ENCODE assay signal across 1 cellular context in the genomic region with DNA sequence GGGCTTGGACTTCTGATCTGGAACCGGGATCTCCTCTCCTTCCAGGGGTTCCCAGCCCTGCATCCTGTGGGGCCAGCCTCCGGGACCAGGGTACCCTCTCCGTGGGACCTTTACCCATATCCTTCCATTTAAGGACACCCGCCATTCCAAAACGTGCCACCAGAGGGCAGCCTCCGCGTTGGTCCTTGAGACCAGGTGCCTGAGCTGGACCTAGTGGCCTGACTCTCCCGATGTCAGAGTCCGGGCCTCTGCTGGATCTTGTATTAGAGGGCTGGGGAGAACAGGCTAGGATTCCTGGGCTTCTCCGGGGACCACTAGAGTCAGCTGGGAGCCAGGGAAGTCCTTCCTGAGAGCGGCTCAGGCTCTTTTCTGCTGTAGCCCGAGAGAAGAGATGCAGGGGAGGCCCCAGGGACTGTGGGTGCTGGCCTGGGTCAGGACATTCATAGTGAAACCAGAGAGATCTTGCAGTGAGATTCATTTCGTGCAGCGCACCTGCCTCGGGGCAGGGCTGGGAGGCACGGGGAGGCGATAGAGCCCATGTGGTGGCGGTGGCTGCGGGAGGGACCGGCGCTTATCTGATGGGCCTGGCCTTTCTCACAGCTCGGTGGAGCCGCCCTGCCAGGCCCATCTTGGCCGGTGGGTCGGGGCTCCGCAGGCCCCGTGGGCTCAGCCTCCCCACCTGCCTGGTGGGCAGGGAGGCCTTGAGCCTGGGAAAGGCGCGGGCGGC.
TF ChIP-seq lines count a peak whose summit lies in the region.

No MANE protein-coding gene starts in this region.

TF ChIP-seq in K562, 482 proteins besides CTCF, POLR2A, EP300 and RAD21 (continued from another document):
- TF ChIP-seq, protein P1, sequence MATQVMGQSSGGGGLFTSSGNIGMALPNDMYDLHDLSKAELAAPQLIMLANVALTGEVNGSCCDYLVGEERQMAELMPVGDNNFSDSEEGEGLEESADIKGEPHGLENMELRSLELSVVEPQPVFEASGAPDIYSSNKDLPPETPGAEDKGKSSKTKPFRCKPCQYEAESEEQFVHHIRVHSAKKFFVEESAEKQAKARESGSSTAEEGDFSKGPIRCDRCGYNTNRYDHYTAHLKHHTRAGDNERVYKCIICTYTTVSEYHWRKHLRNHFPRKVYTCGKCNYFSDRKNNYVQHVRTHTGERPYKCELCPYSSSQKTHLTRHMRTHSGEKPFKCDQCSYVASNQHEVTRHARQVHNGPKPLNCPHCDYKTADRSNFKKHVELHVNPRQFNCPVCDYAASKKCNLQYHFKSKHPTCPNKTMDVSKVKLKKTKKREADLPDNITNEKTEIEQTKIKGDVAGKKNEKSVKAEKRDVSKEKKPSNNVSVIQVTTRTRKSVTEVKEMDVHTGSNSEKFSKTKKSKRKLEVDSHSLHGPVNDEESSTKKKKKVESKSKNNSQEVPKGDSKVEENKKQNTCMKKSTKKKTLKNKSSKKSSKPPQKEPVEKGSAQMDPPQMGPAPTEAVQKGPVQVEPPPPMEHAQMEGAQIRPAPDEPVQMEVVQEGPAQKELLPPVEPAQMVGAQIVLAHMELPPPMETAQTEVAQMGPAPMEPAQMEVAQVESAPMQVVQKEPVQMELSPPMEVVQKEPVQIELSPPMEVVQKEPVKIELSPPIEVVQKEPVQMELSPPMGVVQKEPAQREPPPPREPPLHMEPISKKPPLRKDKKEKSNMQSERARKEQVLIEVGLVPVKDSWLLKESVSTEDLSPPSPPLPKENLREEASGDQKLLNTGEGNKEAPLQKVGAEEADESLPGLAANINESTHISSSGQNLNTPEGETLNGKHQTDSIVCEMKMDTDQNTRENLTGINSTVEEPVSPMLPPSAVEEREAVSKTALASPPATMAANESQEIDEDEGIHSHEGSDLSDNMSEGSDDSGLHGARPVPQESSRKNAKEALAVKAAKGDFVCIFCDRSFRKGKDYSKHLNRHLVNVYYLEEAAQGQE (CRISPR knock-in tag; IDR thresholded peaks at IDR 0.05; ENCODE audit: low read depth) = 0 out of 2 replicates have a peak, but pooled peaks have one; percentile 31
- TF ChIP-seq L3MBTL2 (IDR thresholded peaks at IDR 0.05) = 0 out of 2 replicates have a peak, but pooled peaks have one; percentile 19
- TF ChIP-seq, protein P2, sequence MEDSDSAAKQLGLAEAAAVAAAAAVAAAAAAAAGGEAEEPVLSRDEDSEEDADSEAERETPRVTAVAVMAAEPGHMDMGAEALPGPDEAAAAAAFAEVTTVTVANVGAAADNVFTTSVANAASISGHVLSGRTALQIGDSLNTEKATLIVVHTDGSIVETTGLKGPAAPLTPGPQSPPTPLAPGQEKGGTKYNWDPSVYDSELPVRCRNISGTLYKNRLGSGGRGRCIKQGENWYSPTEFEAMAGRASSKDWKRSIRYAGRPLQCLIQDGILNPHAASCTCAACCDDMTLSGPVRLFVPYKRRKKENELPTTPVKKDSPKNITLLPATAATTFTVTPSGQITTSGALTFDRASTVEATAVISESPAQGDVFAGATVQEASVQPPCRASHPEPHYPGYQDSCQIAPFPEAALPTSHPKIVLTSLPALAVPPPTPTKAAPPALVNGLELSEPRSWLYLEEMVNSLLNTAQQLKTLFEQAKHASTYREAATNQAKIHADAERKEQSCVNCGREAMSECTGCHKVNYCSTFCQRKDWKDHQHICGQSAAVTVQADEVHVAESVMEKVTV (CRISPR knock-in tag; IDR thresholded peaks at IDR 0.05) = peak; percentile 57
- TF ChIP-seq CC2D1A (IDR thresholded peaks at IDR 0.05) = 0 out of 2 replicates have a peak, but pooled peaks have one; percentile 22
- TF ChIP-seq, protein P3, sequence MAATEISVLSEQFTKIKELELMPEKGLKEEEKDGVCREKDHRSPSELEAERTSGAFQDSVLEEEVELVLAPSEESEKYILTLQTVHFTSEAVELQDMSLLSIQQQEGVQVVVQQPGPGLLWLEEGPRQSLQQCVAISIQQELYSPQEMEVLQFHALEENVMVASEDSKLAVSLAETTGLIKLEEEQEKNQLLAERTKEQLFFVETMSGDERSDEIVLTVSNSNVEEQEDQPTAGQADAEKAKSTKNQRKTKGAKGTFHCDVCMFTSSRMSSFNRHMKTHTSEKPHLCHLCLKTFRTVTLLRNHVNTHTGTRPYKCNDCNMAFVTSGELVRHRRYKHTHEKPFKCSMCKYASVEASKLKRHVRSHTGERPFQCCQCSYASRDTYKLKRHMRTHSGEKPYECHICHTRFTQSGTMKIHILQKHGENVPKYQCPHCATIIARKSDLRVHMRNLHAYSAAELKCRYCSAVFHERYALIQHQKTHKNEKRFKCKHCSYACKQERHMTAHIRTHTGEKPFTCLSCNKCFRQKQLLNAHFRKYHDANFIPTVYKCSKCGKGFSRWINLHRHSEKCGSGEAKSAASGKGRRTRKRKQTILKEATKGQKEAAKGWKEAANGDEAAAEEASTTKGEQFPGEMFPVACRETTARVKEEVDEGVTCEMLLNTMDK (IDR thresholded peaks at IDR 0.05; ENCODE audit: borderline replicate concordance, insufficient read depth, low read depth, low read length, poor library complexity, severe bottlenecking) = peak; percentile 13
- no peak for TF ChIP-seq BCL6 (CRISPR knock-in tag; IDR thresholded peaks at IDR 0.05)
- TF ChIP-seq, protein P4, sequence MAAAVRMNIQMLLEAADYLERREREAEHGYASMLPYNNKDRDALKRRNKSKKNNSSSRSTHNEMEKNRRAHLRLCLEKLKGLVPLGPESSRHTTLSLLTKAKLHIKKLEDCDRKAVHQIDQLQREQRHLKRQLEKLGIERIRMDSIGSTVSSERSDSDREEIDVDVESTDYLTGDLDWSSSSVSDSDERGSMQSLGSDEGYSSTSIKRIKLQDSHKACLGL (CRISPR knock-in tag; IDR thresholded peaks at IDR 0.05; ENCODE audit: borderline replicate concordance, poor library complexity, severe bottlenecking) = no peak
- TF ChIP-seq, protein P5, sequence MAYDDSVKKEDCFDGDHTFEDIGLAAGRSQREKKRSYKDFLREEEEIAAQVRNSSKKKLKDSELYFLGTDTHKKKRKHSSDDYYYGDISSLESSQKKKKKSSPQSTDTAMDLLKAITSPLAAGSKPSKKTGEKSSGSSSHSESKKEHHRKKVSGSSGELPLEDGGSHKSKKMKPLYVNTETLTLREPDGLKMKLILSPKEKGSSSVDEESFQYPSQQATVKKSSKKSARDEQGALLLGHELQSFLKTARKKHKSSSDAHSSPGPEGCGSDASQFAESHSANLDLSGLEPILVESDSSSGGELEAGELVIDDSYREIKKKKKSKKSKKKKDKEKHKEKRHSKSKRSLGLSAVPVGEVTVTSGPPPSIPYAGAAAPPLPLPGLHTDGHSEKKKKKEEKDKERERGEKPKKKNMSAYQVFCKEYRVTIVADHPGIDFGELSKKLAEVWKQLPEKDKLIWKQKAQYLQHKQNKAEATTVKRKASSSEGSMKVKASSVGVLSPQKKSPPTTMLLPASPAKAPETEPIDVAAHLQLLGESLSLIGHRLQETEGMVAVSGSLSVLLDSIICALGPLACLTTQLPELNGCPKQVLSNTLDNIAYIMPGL (CRISPR knock-in tag; IDR thresholded peaks at IDR 0.05) = no peak
TF ChIP-seq in K562: peak in this region for 8.
